8 cellular contexts compared by ENCODE assay signal in genomic region chr7:154512121-154512621, GRCh38.
"Had no signal": no experiment of that assay in that cellular context is flagged by ENCODE, and none has a peak within 500 bp of the region (broad histone marks: within the 10 kb centered on the region; RNA-seq: fewer than 3 reads in every experiment).

No MANE protein-coding gene starts in this region.

- DNase-seq: GDM1, GF-D8 had no signal

- ATAC-seq: GM12878 had no signal

- FAIRE-seq: G401.6, GM12878, GM12891, GM12892, GM18507, GM19239 had no signal

- H3K4me3 ChIP-seq: GM12878 had no signal
